Comparison of ENCODE assay signal across 13 cellular contexts in the genomic region with DNA sequence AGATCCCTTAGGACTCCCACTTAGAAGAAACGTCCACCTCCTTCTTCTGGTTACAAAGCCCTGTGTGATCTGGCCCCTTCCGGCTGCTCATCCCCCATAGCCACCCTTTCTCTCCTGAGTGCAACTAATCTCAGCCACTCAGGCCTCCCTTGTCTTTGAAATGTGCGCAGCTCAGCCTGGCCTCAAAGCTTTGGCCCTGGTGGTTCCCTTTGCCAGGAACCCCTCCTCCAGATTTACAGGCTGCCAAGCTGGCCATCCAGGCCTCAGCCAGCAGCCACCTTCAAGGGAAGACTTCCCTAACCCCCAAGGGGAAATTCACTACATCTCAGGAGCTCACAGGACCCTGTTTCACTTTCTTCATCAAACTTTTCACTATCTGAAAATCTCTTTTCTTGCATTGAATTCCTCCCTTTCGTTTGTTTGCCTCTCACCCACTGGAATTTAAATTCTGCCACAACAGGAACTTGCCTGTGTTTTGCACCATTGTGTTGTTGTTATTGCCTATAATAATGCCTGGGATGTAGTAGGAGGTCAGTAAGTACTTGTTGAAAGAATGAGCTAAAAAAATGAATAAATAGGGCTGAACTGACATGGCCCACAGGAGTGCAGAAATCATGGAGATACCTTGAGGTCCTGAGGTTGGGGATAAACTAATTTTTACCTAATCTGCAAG.
A peak's percentile ranks its signal among the peaks of the same experiment; 100 is the strongest.
DNase-seq lines count a peak whose midpoint lies in the region; ATAC-seq and TF ChIP-seq lines count a peak whose summit lies in the region.
"Had no signal": no experiment of that assay in that cellular context is flagged by ENCODE, and none has a peak within 500 bp of the region (broad histone marks: within the 10 kb centered on the region; RNA-seq: fewer than 3 reads in every experiment).

No MANE protein-coding gene starts in this region.

- no peak overlapping the region for H3K4me3 ChIP-seq in SK-N-MC
- H3K4me3 ChIP-seq in fibroblast of lung (replicated peaks in 1 of 4; ENCODE audit: control extremely low read depth in 1 of 4, insufficient read depth in 1 of 4, low read depth in 3 of 4, low read length in 4 of 4) = no peak overlapping the region
- H3K4me3 ChIP-seq in psoas muscle = no peak overlapping the region
- H3K4me3 ChIP-seq in coronary artery = no peak overlapping the region
- H3K4me3 ChIP-seq in dorsolateral prefrontal cortex = peak overlapping the region in 4 of 59 donors; percentile 3 to 31 (median 14)
- H3K4me3 ChIP-seq: skin epidermis had no signal

- no peak for ATAC-seq in psoas muscle
- no peak for ATAC-seq in stimulated activated naive CD8-positive, alpha-beta T cell treated with anti-CD3 and anti-CD28 coated beads, Interleukin-15, amount 100 ng/mL, for 72 hours
- ATAC-seq: left colon had no signal

- peaks cover 5% of the 10 kb centered on the region; the same call in 1 of the 2 replicates for H3K9me3 ChIP-seq in SK-N-MC (ENCODE audit: low read depth, low read length)
- peaks cover 2% of the 10 kb centered on the region for H3K9me3 ChIP-seq in fibroblast of lung (ENCODE audit: control insufficient read depth, insufficient read depth, low read depth, low read length)
- H3K9me3 ChIP-seq in psoas muscle = peaks cover 8% of the 10 kb centered on the region

- H3K36me3 ChIP-seq in SK-N-MC (ENCODE audit: insufficient read depth, low read length) (no peaks in the 10 kb centered on the region), fibroblast of lung (ENCODE audit: control insufficient read depth, insufficient read depth, low read length) (no peaks in the 10 kb centered on the region), psoas muscle (ENCODE audit: insufficient read depth in 1 of 2, low read depth in 1 of 2) (no peaks in the 10 kb centered on the region)

- peaks cover 7% of the 10 kb centered on the region for H3K4me1 Mint-ChIP-seq in stimulated activated naive CD8-positive, alpha-beta T cell treated with anti-CD3 and anti-CD28 coated beads, Interleukin-15, amount 100 ng/mL, for 72 hours

- intact Hi-C loops in psoas muscle (cut with DNase I) = no loop called here
- intact Hi-C loops in dorsolateral prefrontal cortex (cut with DNase I) = no loop called here

- H3K27me3 ChIP-seq in fibroblast of lung (ENCODE audit: control insufficient read depth, insufficient read depth, low read length) = no peaks in the 10 kb centered on the region
- H3K27me3 ChIP-seq in psoas muscle (ENCODE audit: insufficient read depth in 3 of 3, low read length in 2 of 3) = no peaks in the 10 kb centered on the region
- no peaks in the 10 kb centered on the region for H3K27me3 ChIP-seq in dorsolateral prefrontal cortex

- H3K4me1 ChIP-seq in fibroblast of lung (ENCODE audit: control insufficient read depth, extremely low read depth, insufficient read depth, low read length) = peaks cover 23% of the 10 kb centered on the region
- H3K4me1 ChIP-seq in psoas muscle = peaks cover 15% of the 10 kb centered on the region

- no peak overlapping the region for H3K9ac ChIP-seq in SK-N-MC (ENCODE audit: insufficient read length)
- no peak overlapping the region for H3K9ac ChIP-seq in fibroblast of lung (ENCODE audit: insufficient read depth, low read length)

- H2AFZ ChIP-seq in fibroblast of lung (ENCODE audit: low read length) = peak overlapping the region; percentile 2

- peaks cover 0 to 8% of the 10 kb centered on the region in 2 donors for H3K9me3 Mint-ChIP-seq in stimulated activated naive CD8-positive, alpha-beta T cell treated with anti-CD3 and anti-CD28 coated beads, Interleukin-15, amount 100 ng/mL, for 72 hours

- H3K27me3 Mint-ChIP-seq in stimulated activated naive CD8-positive, alpha-beta T cell treated with anti-CD3 and anti-CD28 coated beads, Interleukin-15, amount 100 ng/mL, for 72 hours = no peaks in the 10 kb centered on the region

- H4K20me1 ChIP-seq in fibroblast of lung (ENCODE audit: control insufficient read depth, extremely low read depth, insufficient read depth, low read length) = no peaks in the 10 kb centered on the region

- H3K27ac ChIP-seq in SK-N-MC (peak overlapping the region; percentile 15; the same call in 1 of the 2 replicates), fibroblast of lung (ENCODE audit: insufficient read depth, low read length) (peak overlapping the region; percentile 86), psoas muscle (peak overlapping the region; percentile 17), coronary artery (no peak overlapping the region), dorsolateral prefrontal cortex (peak overlapping the region in 18 of 59 donors; percentile 2 to 57 (median 28))

- TF ChIP-seq CTCF in fibroblast of lung (conservative IDR thresholded peaks at IDR 0.05 in 1 of 2, IDR thresholded peaks at IDR 0.05 in 1 of 2; ENCODE audit: low read depth in 1 of 2, low read length in 2 of 2) = no peak
- TF ChIP-seq CTCF in psoas muscle (IDR thresholded peaks at IDR 0.05) = no peak
- TF ChIP-seq CTCF in coronary artery (IDR thresholded peaks at IDR 0.05) = no peak
- no peak for TF ChIP-seq CTCF in dorsolateral prefrontal cortex (IDR thresholded peaks at IDR 0.05 in 54 of 56, conservative IDR thresholded peaks at IDR 0.05 in 2 of 56; ENCODE audit: low read depth in 1 of 56, partially characterized antibody in 56 of 56)

- H3K27ac Mint-ChIP-seq in stimulated activated naive CD8-positive, alpha-beta T cell treated with anti-CD3 and anti-CD28 coated beads, Interleukin-15, amount 100 ng/mL, for 72 hours = peak overlapping the region in 1 of 2 donors; percentile 31

- 46 to 72% (median 59%) methylated on average over 4 of the region's 4 CpGs for WGBS in psoas muscle, 3 donors

- H3K4me3 Mint-ChIP-seq in stimulated activated naive CD8-positive, alpha-beta T cell treated with anti-CD3 and anti-CD28 coated beads, Interleukin-15, amount 100 ng/mL, for 72 hours = no peak overlapping the region

- peak; percentile 74 for DNase-seq in ELF-1 (ENCODE audit: low read depth, low spot score)
- DNase-seq in SK-N-MC (ENCODE audit: low read depth, low spot score) = no peak
- DNase-seq in fibroblast of lung (ENCODE audit: low read depth in 2 of 2) = peak in 1 of 2 donors; percentile 40
- no peak for DNase-seq in psoas muscle
- no peak for DNase-seq in stimulated activated naive CD8-positive, alpha-beta T cell treated with anti-CD3 and anti-CD28 coated beads, Interleukin-15, amount 100 ng/mL, for 72 hours
- DNase-seq in coronary artery (ENCODE audit: low spot score) = no peak
- no peak for DNase-seq in dorsolateral prefrontal cortex
- DNase-seq in NCI-H524 treated with DMSO at 0.1 percent for 48 hours (lab: John Stamatoyannopoulos, UW) = no peak
- DNase-seq: activated naive CD4-positive, alpha-beta T cell treated with Interleukin-2 at 50 U/mL for 16 hours; DMS 273 treated with DMSO at 0.1 percent for 48 hours; left colon; SW 1271 had no signal

- peak overlapping the region; percentile 25 for H3K4me2 ChIP-seq in fibroblast of lung (ENCODE audit: extremely low read depth, insufficient read depth, low read length)

- H3K79me2 ChIP-seq in fibroblast of lung (ENCODE audit: control insufficient read depth, insufficient read depth, low read length) = no peaks in the 10 kb centered on the region

Comparison
In these comparisons a context has a peak if more than half of its experiments do, and no peak if none do; other contexts are left out.
1. H3K27ac ChIP-seq: peak in SK-N-MC (single experiment), fibroblast of lung (single experiment) and psoas muscle (single experiment); none in coronary artery (0 of 2).